In genomic region chr1:20322825-20323612, GRCh38 we compare ENCODE assay signal across 13 cellular contexts. TPM values are rescaled to one million over a fixed set of nuclear protein-coding genes. Genes with fewer than 3 reads are reported as not detected.
DNase-seq lines count a peak whose midpoint lies in the region.
"Had no signal": no experiment of that assay in that cellular context is flagged by ENCODE, and none has a peak within 500 bp of the region (broad histone marks: within the 10 kb centered on the region; RNA-seq: fewer than 3 reads in every experiment).

No MANE protein-coding gene starts in this region.

- peak; percentile 18 for DNase-seq in Jurkat, Clone E6-1 (ENCODE audit: low read depth, low spot score)
- DNase-seq in activated CD4-positive, alpha-beta T cell treated with anti-CD3 and anti-CD28 coated beads, Interleukin-2, amount 50 U/mL, for 4 hours = peak; percentile 29 to 34
- peak; percentile 58 for DNase-seq in central memory CD4-positive, alpha-beta T cell
- DNase-seq in stimulated activated CD4-positive, alpha-beta T cell treated with anti-CD3 and anti-CD28 coated beads, Interleukin-4, amount 100 ng/mL, for 24 hours = peak; percentile 47
- DNase-seq in kidney glomerular epithelial cell (lab: John Stamatoyannopoulos, UW) = no peak
- DNase-seq in NCI-H1436 (lab: John Stamatoyannopoulos, UW) = no peak
- DNase-seq in SK-N-DZ (ENCODE audit: low spot score) = no peak
- DNase-seq in RPMI8226 = no peak
- DNase-seq: DMS53, left lung, NCI-H2029 treated with DMSO at 0.1 percent for 48 hours had no signal

- H3K4me3 ChIP-seq in Jurkat, Clone E6-1 (ENCODE audit: low read length) = no peak overlapping the region
- H3K4me3 ChIP-seq: left lung, right atrium auricular region, SJSA1 had no signal

RNA-seq across cellular contexts. Expression of gene VWA5B1, which starts 32.3 kb away (rescaled TPM):
- not detected for polyA plus RNA-seq in Jurkat, Clone E6-1 (2012; ENCODE audit: insufficient read depth, insufficient read length)
- polyA plus RNA-seq in SK-N-DZ (2014; cell fraction: cytosol; rRNA removed) = not detected in 2 replicates
- not detected in 2 replicates for polyA plus RNA-seq in SK-N-DZ (2014; cell fraction: nucleus; rRNA removed)

Comparison
In these comparisons a context has a peak if more than half of its experiments do, and no peak if none do; other contexts are left out.
1. DNase-seq: peak in Jurkat, Clone E6-1 (single experiment), activated CD4-positive, alpha-beta T cell treated with anti-CD3 and anti-CD28 coated beads, Interleukin-2, amount 50 U/mL, for 4 hours (2 of 2), central memory CD4-positive, alpha-beta T cell (single experiment) and stimulated activated CD4-positive, alpha-beta T cell treated with anti-CD3 and anti-CD28 coated beads, Interleukin-4, amount 100 ng/mL, for 24 hours (single experiment); none in kidney glomerular epithelial cell (single experiment), NCI-H1436 (single experiment), SK-N-DZ (single experiment) and RPMI8226 (single experiment).